Comparison of ENCODE assay signal across 19 cellular contexts in the genomic region with DNA sequence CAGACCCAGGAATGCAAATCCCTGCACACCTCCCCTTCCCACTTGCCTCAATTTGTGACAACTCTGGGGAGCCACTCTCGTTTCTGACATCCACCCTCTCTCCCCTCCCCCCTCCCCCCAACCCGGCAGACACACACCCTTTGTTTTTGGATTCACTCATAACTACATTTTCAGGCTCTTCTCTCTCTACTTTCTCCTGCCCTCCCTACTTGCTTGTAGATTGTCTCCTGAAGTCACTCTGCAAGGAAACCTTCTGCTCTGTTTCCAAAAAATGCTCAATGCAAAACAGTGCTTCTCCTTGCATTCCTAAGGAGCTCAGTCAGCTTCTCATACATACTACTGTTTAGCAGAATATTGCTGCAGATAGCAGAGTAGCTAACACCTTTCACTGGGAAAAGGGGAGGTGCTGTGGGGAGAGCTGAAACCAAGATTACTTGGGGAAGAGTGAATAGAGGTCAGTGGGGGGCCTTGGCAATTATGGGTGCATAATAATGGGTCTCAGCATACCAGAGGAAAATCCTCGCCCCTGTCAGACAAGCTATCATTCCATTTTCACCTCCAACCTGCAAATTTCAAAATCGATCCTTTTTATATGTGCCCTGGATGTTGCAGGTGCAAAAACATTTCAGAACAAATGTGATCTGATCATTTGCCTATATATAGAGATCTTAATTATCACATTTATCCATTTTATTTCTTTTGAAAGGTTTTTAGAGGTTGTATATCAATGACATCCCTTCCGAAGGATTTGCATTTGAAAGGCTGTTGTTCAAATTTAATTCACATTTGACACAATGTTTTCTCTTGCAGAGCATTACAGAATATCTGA.
A peak's percentile ranks its signal among the peaks of the same experiment; 100 is the strongest.
DNase-seq lines count a peak whose midpoint lies in the region; ATAC-seq, FAIRE-seq and TF ChIP-seq lines count a peak whose summit lies in the region.
"Had no signal": no experiment of that assay in that cellular context is flagged by ENCODE, and none has a peak within 500 bp of the region (broad histone marks: within the 10 kb centered on the region; RNA-seq: fewer than 3 reads in every experiment).

No MANE protein-coding gene starts in this region.

- ATAC-seq in upper lobe of right lung (no peak), HG03039 (IDR thresholded peaks at IDR 0.05; ENCODE audit: unreplicated experiment) (no peak)
- ATAC-seq: PC-3 had no signal

- intact Hi-C loops in upper lobe of right lung (cut with DNase I) = no loop called here

- H3K4me1 ChIP-seq in HUES48 (ENCODE audit: control insufficient read depth, insufficient read depth, low read length) (peaks cover 35% of the 10 kb centered on the region), astrocyte (ENCODE audit: insufficient read depth, low read length) (no peaks in the 10 kb centered on the region), iPS-15b (ENCODE audit: control insufficient read depth, insufficient read depth, low read length) (peaks cover 17% of the 10 kb centered on the region), upper lobe of right lung (no peaks in the 10 kb centered on the region)

- TF ChIP-seq CTCF in astrocyte (IDR thresholded peaks at IDR 0.05; ENCODE audit: insufficient read depth, low read depth, low read length) (no peak), neural crest cell (conservative IDR thresholded peaks at IDR 0.05) (no peak), upper lobe of right lung (IDR thresholded peaks at IDR 0.05) (no peak)

- H4K20me1 ChIP-seq in astrocyte (ENCODE audit: insufficient read depth, low read length) = no peaks in the 10 kb centered on the region

- H3K4me1 Mint-ChIP-seq in astrocyte (ENCODE audit: low read depth, unreplicated experiment) = peaks cover 14% of the 10 kb centered on the region
- H3K4me1 Mint-ChIP-seq in neural crest cell = peaks cover 45% of the 10 kb centered on the region

- H3K27me3 Mint-ChIP-seq in astrocyte (ENCODE audit: low read depth, unreplicated experiment) = no peaks in the 10 kb centered on the region
- no peaks in the 10 kb centered on the region for H3K27me3 Mint-ChIP-seq in neural crest cell (ENCODE audit: low read depth)
- H3K27me3 Mint-ChIP-seq: CD4-positive, alpha-beta T cell had no signal

- H3K27ac Mint-ChIP-seq in astrocyte (ENCODE audit: unreplicated experiment) (peak overlapping the region; percentile 48), neural crest cell (ENCODE audit: unreplicated experiment) (no peak overlapping the region)
- H3K27ac Mint-ChIP-seq: CD4-positive, alpha-beta T cell had no signal

- H3K4me2 ChIP-seq in astrocyte (ENCODE audit: low read length) = no peak overlapping the region

- H3K9me3 Mint-ChIP-seq in astrocyte (ENCODE audit: unreplicated experiment) (no peaks in the 10 kb centered on the region), neural crest cell (peaks cover 4% of the 10 kb centered on the region)

- H3K9ac ChIP-seq in HUES48 (ENCODE audit: low read depth, low read length) = peak overlapping the region; percentile 36; the same call in 1 of the 2 replicates
- no peak overlapping the region for H3K9ac ChIP-seq in astrocyte (ENCODE audit: low read length)
- H3K9ac ChIP-seq in iPS-15b (ENCODE audit: low read depth, low read length) = no peak overlapping the region

- no peak overlapping the region for H3K4me3 Mint-ChIP-seq in astrocyte (ENCODE audit: unreplicated experiment)
- peak overlapping the region; percentile 68 for H3K4me3 Mint-ChIP-seq in neural crest cell
- H3K4me3 Mint-ChIP-seq: CD4-positive, alpha-beta T cell had no signal

- no peak for FAIRE-seq in astrocyte (lab: Jason Lieb, UNC)
- FAIRE-seq: GM12892, H54 had no signal

- no peak overlapping the region for H2AFZ ChIP-seq in astrocyte (ENCODE audit: low read depth, low read length)

- H3K36me3 Mint-ChIP-seq in astrocyte (ENCODE audit: low read depth, unreplicated experiment) (no peaks in the 10 kb centered on the region), neural crest cell (ENCODE audit: low read depth) (no peaks in the 10 kb centered on the region)

- H3K4me3 ChIP-seq in HUES48 (ENCODE audit: low read depth, low read length) (peak overlapping the region; percentile 45), astrocyte (ENCODE audit: insufficient read depth, low read depth, low read length) (no peak overlapping the region), iPS-15b (ENCODE audit: low read depth, low read length) (peak overlapping the region; percentile 5), upper lobe of right lung (no peak overlapping the region)

- H3K9me3 ChIP-seq in HUES48 (ENCODE audit: control insufficient read depth, insufficient read depth, low read length) (no peaks in the 10 kb centered on the region), astrocyte (ENCODE audit: insufficient read depth, low read depth, low read length) (no peaks in the 10 kb centered on the region), iPS-15b (ENCODE audit: control insufficient read depth, insufficient read depth, low read length) (no peaks in the 10 kb centered on the region), upper lobe of right lung (no peaks in the 10 kb centered on the region)

- no peaks in the 10 kb centered on the region for H3K27me3 ChIP-seq in HUES48 (ENCODE audit: control insufficient read depth, insufficient read depth, low read length)
- H3K27me3 ChIP-seq in astrocyte (ENCODE audit: insufficient read depth, low read length) = no peaks in the 10 kb centered on the region
- no peaks in the 10 kb centered on the region for H3K27me3 ChIP-seq in iPS-15b (ENCODE audit: control insufficient read depth, insufficient read depth, low read length)
- H3K27me3 ChIP-seq in upper lobe of right lung = no peaks in the 10 kb centered on the region

- DNase-seq in astrocyte (ENCODE audit: low read depth) (no peak), neural crest cell (ENCODE audit: low read depth, low spot score) (no peak), DMS153 (lab: John Stamatoyannopoulos, UW) (no peak), cortex of kidney (lab: John Stamatoyannopoulos, UW) (no peak), upper lobe of right lung (no peak)
- DNase-seq: AML-193; CD4-positive, alpha-beta T cell; DMS79 treated with DMSO at 0.1 percent for 48 hours; GDM1; NCI-H1436; NCI-H2029 treated with DMSO at 0.1 percent for 48 hours; NCI-H526; NK-92 treated with Interleukin-12 subunit alpha and Interleukin-12 subunit beta, amount 100 ng/mL, for 24 hours; PC-3 had no signal

- H3K27ac ChIP-seq in HUES48 (ENCODE audit: low read depth, low read length) (peak overlapping the region; percentile 96), astrocyte (ENCODE audit: low read depth, low read length) (no peak overlapping the region), upper lobe of right lung (no peak overlapping the region)

- no peaks in the 10 kb centered on the region for H3K36me3 ChIP-seq in HUES48 (ENCODE audit: control insufficient read depth, insufficient read depth, low read length)
- H3K36me3 ChIP-seq in astrocyte (ENCODE audit: insufficient read depth, low read length) = no peaks in the 10 kb centered on the region
- no peaks in the 10 kb centered on the region for H3K36me3 ChIP-seq in iPS-15b (ENCODE audit: control insufficient read depth, insufficient read depth, low read length)
- no peaks in the 10 kb centered on the region for H3K36me3 ChIP-seq in upper lobe of right lung

- H3K79me2 ChIP-seq in astrocyte (ENCODE audit: insufficient read depth, low read length) = no peaks in the 10 kb centered on the region

Comparison
In these comparisons a context has a peak if more than half of its experiments do, and no peak if none do; other contexts are left out.
1. H3K4me3 ChIP-seq: peak in HUES48 (single experiment) and iPS-15b (single experiment); none in astrocyte (single experiment) and upper lobe of right lung (single experiment).